8 cellular contexts compared by ENCODE assay signal in genomic region chr14:24430682-24431568, GRCh38. TPM values are rescaled to one million over a fixed set of nuclear protein-coding genes. Genes with fewer than 3 reads are reported as not detected.
A peak's percentile ranks its signal among the peaks of the same experiment; 100 is the strongest.
DNase-seq lines count a peak whose midpoint lies in the region; ATAC-seq and TF ChIP-seq lines count a peak whose summit lies in the region.

No MANE protein-coding gene starts in this region.

- peak overlapping the region; percentile 91 for H3K4me3 ChIP-seq in endodermal cell (ENCODE audit: low read length)
- H3K4me3 ChIP-seq in tibial artery: peak overlapping the region; percentile 64 to 81

- no peaks in the 10 kb centered on the region for H3K9me3 Mint-ChIP-seq in endodermal cell
- no peaks in the 10 kb centered on the region for H3K9me3 Mint-ChIP-seq in naive thymus-derived CD8-positive, alpha-beta T cell

- H3K36me3 ChIP-seq in endodermal cell (ENCODE audit: control insufficient read depth, insufficient read depth, low read length) (peaks cover 16% of the 10 kb centered on the region), tibial artery (peaks cover 26 to 44% (median 33%) of the 10 kb centered on the region in 3 donors)

- 23 to 37% methylated on average over 8 to 19 of the region's 19 CpGs for WGBS in endodermal cell (ENCODE audit: insufficient coverage in 1 of 2, insufficient read length in 1 of 2), 2 experiments

- peaks cover 23% of the 10 kb centered on the region for H3K36me3 Mint-ChIP-seq in endodermal cell (ENCODE audit: low read depth)
- peaks cover 0 to 42% (median 3%) of the 10 kb centered on the region in 3 donors for H3K36me3 Mint-ChIP-seq in naive thymus-derived CD8-positive, alpha-beta T cell

- POLR2A ChIA-PET in naive thymus-derived CD8-positive, alpha-beta T cell (lab: Charles Lee): interaction anchor here (0.6 to 5.2 kb wide), 32 partner anchors 9 to 336 kb away, joined by 3 to 110 read pairs (median 4); partner anchors contain the start of genes ADCY4, CHMP4A, CIDEB and DHRS1

- no peaks in the 10 kb centered on the region for H3K9me3 ChIP-seq in endodermal cell (ENCODE audit: control insufficient read depth, low read length)
- H3K9me3 ChIP-seq in tibial artery: no peaks in the 10 kb centered on the region

- H3K4me1 Mint-ChIP-seq in endodermal cell: peaks cover 25% of the 10 kb centered on the region
- peaks cover 25 to 59% (median 48%) of the 10 kb centered on the region in 4 donors for H3K4me1 Mint-ChIP-seq in naive thymus-derived CD8-positive, alpha-beta T cell

- H3K4me3 Mint-ChIP-seq in endodermal cell: peak overlapping the region; percentile 76
- peak overlapping the region; percentile 85 to 94 (median 90) for H3K4me3 Mint-ChIP-seq in naive thymus-derived CD8-positive, alpha-beta T cell

- peak overlapping the region; percentile 95 for H3K27ac Mint-ChIP-seq in endodermal cell
- peak overlapping the region; percentile 88 to 98 (median 96) for H3K27ac Mint-ChIP-seq in naive thymus-derived CD8-positive, alpha-beta T cell

- ATAC-seq in GM18502 (IDR thresholded peaks at IDR 0.05; ENCODE audit: poor library complexity, unreplicated experiment): peak; percentile 39
- ATAC-seq in HG03354 (IDR thresholded peaks at IDR 0.05; ENCODE audit: poor library complexity, severe bottlenecking, unreplicated experiment): peak; percentile 45
- peak; percentile 37 to 51 for ATAC-seq in naive thymus-derived CD8-positive, alpha-beta T cell

- intact Hi-C loops in tibial artery (cut with DNase I; ENCODE audit: low total_unique reads): loop anchor here (2.0 to 10.0 kb wide), 4 partner anchors 64 to 964 kb away; partner anchors contain the start of genes NGDN and TINF2

- no peaks in the 10 kb centered on the region for H3K27me3 ChIP-seq in endodermal cell (ENCODE audit: control insufficient read depth, insufficient read depth, low read length, poor library complexity, severe bottlenecking)
- H3K27me3 ChIP-seq in tibial artery: no peaks in the 10 kb centered on the region

- H3K27ac ChIP-seq in endodermal cell (ENCODE audit: low read depth, low read length) (no peak overlapping the region), tibial artery (peak overlapping the region; percentile 94 to 96)

- peak overlapping the region; percentile 63 for H3K9ac ChIP-seq in endodermal cell (ENCODE audit: extremely low read depth, low read length, poor library complexity, severe bottlenecking)

- peaks cover 5% of the 10 kb centered on the region for H3K27me3 Mint-ChIP-seq in endodermal cell (ENCODE audit: insufficient read depth)
- H3K27me3 Mint-ChIP-seq in naive thymus-derived CD8-positive, alpha-beta T cell: no peaks in the 10 kb centered on the region

- DNase-seq in activated CD4-positive, alpha-beta T cell treated with anti-CD3 and anti-CD28 coated beads, Interleukin-2, amount 50 U/mL, for 1 hour: peak; percentile 58
- DNase-seq in endodermal cell (no peak), tibial artery (peak in 1 of 2 donors; percentile 80), NCI-H1930 (lab: John Stamatoyannopoulos, UW) (no peak), NCI-H69 (lab: John Stamatoyannopoulos, UW) (no peak)
- DNase-seq in naive thymus-derived CD8-positive, alpha-beta T cell: peak; percentile 37 to 74 (median 52)

- H3K4me1 ChIP-seq in endodermal cell (ENCODE audit: control insufficient read depth, insufficient read depth, low read length) (no peaks in the 10 kb centered on the region), tibial artery (peaks cover 0 to 37% (median 28%) of the 10 kb centered on the region in 4 donors)

- TF ChIP-seq CTCF in endodermal cell (conservative IDR thresholded peaks at IDR 0.05): no peak
- no peak for TF ChIP-seq CTCF in tibial artery (IDR thresholded peaks at IDR 0.05)

RNA-seq across cellular contexts. Expression of gene KHNYN, which starts 1.2 kb away (rescaled TPM):
- 10 to 100 TPM; 46.2 to 46.6 TPM for total RNA-seq in endodermal cell
- polyA plus RNA-seq in endodermal cell (2013, experiment 1 of 2): 34.2 TPM
- polyA plus RNA-seq in endodermal cell (2013, experiment 2 of 2): 29.1 TPM
- total RNA-seq in naive thymus-derived CD8-positive, alpha-beta T cell: 100 to 1,000 TPM; 142 to 150 TPM
- polyA plus RNA-seq in naive thymus-derived CD8-positive, alpha-beta T cell: 10 to 100 TPM in 2 of 3 donors, 1 to 10 TPM in 1; 9.1 to 16.9 (median 10.6) TPM

RNA-seq across cellular contexts. Expression of gene CBLN3, which starts 1.5 kb away (rescaled TPM):
- total RNA-seq in endodermal cell: 1 to 10 TPM; 2.1 to 2.4 TPM
- polyA plus RNA-seq in endodermal cell (2013, experiment 1 of 2): 0.46 TPM
- polyA plus RNA-seq in endodermal cell (2013, experiment 2 of 2): 0.83 TPM
- total RNA-seq in naive thymus-derived CD8-positive, alpha-beta T cell: 1 to 10 TPM; 3.9 to 4.8 TPM
- polyA plus RNA-seq in naive thymus-derived CD8-positive, alpha-beta T cell: under 1 TPM in 1 of 3 donors, not detected in 2; 0.23 TPM

RNA-seq across cellular contexts. Expression of gene SDR39U1, which starts 11.7 kb away (rescaled TPM):
- 10 to 100 TPM; 40.4 to 41.3 TPM for total RNA-seq in endodermal cell
- 72.3 TPM for polyA plus RNA-seq in endodermal cell (2013, experiment 1 of 2)
- polyA plus RNA-seq in endodermal cell (2013, experiment 2 of 2): 58.7 TPM
- total RNA-seq in naive thymus-derived CD8-positive, alpha-beta T cell: 100 to 1,000 TPM; 140 to 145 TPM
- 10 to 100 TPM; 70.3 to 90.8 (median 89.5) TPM for polyA plus RNA-seq in naive thymus-derived CD8-positive, alpha-beta T cell

RNA-seq across cellular contexts. Expression of gene NYNRIN, which starts 32.1 kb away (rescaled TPM):
- 10 to 100 TPM; 19.5 to 19.7 TPM for total RNA-seq in endodermal cell
- 26.5 TPM for polyA plus RNA-seq in endodermal cell (2013, experiment 1 of 2)
- polyA plus RNA-seq in endodermal cell (2013, experiment 2 of 2): 26.2 TPM
- under 1 TPM; 0.29 to 0.36 TPM for total RNA-seq in naive thymus-derived CD8-positive, alpha-beta T cell
- under 1 TPM in 1 of 3 donors, not detected in 2; 0.13 TPM for polyA plus RNA-seq in naive thymus-derived CD8-positive, alpha-beta T cell

Comparison
In these comparisons a context has a peak if more than half of its experiments do, and no peak if none do; other contexts are left out.
1. DNase-seq: peak in activated CD4-positive, alpha-beta T cell treated with anti-CD3 and anti-CD28 coated beads, Interleukin-2, amount 50 U/mL, for 1 hour (single experiment) and naive thymus-derived CD8-positive, alpha-beta T cell (10 of 10); none in endodermal cell (single experiment), NCI-H1930 (0 of 2) and NCI-H69 (single experiment).
2. Peak in every context shown above with its lines, with median percentiles within 50 percentile points of each other: ATAC-seq.